13 cellular contexts compared by ENCODE assay signal in the genomic region with DNA sequence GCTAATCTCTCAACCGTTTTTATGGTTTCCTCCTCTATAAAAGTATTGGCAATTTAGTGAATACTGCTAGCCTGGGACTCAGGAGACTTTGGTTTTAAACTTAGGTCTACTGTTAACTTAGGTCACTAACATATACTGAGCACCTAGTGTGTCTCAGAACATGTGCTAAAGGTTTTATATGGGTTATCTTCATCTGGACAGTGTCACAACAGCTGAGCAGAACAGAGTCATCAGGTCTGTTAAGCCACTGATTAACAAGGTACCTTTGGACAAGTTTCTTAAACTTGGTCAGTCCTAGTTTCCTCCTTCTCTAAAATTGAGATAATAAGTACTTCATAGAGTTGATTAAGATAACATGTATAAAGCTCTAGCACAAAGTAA. TPM values are rescaled to one million over a fixed set of nuclear protein-coding genes. Genes with fewer than 3 reads are reported as not detected.
A peak's percentile ranks its signal among the peaks of the same experiment; 100 is the strongest.
DNase-seq lines count a peak whose midpoint lies in the region; ATAC-seq and TF ChIP-seq lines count a peak whose summit lies in the region.
"Had no signal": no experiment of that assay in that cellular context is flagged by ENCODE, and none has a peak within 500 bp of the region (broad histone marks: within the 10 kb centered on the region; RNA-seq: fewer than 3 reads in every experiment).

No MANE protein-coding gene starts in this region.

- ATAC-seq in GM18907 (IDR thresholded peaks at IDR 0.05; ENCODE audit: unreplicated experiment) (peak; percentile 48), GM21717 (IDR thresholded peaks at IDR 0.05; ENCODE audit: unreplicated experiment) (peak; percentile 24), HG03175 (IDR thresholded peaks at IDR 0.05; ENCODE audit: unreplicated experiment) (peak; percentile 43), HG03025 (IDR thresholded peaks at IDR 0.05; ENCODE audit: low FRiP score, unreplicated experiment) (no peak), lower lobe of right lung (no peak)
- no peak for ATAC-seq in activated CD8-positive, alpha-beta T cell treated with anti-CD3 and anti-CD28 coated beads, Interleukin-2, amount 10 ng/mL, durations not matched to agents 7 days and 5 days

- POLR2A ChIA-PET in activated CD8-positive, alpha-beta T cell treated with anti-CD3 and anti-CD28 coated beads, Interleukin-2, amount 10 ng/mL, durations not matched to agents 7 days and 5 days (lab: Charles Lee): no interaction called here

- H3K4me3 ChIP-seq in colonic mucosa: no peak overlapping the region
- H3K4me3 ChIP-seq in lower lobe of right lung: no peak overlapping the region

- H3K27me3 Mint-ChIP-seq in activated CD8-positive, alpha-beta T cell treated with anti-CD3 and anti-CD28 coated beads, Interleukin-2, amount 10 ng/mL, durations not matched to agents 7 days and 5 days (ENCODE audit: low read depth): no peaks in the 10 kb centered on the region
- H3K27me3 Mint-ChIP-seq: CD4-positive, alpha-beta T cell; type B pancreatic cell had no signal

- peaks cover 10% of the 10 kb centered on the region for H3K36me3 Mint-ChIP-seq in activated CD8-positive, alpha-beta T cell treated with anti-CD3 and anti-CD28 coated beads, Interleukin-2, amount 10 ng/mL, durations not matched to agents 7 days and 5 days (ENCODE audit: low read depth)
- H3K36me3 Mint-ChIP-seq: type B pancreatic cell had no signal

- H3K27ac Mint-ChIP-seq in activated CD8-positive, alpha-beta T cell treated with anti-CD3 and anti-CD28 coated beads, Interleukin-2, amount 10 ng/mL, durations not matched to agents 7 days and 5 days: no peak overlapping the region
- H3K27ac Mint-ChIP-seq: CD4-positive, alpha-beta T cell had no signal

- H3K9me3 ChIP-seq in colonic mucosa (no peaks in the 10 kb centered on the region), lower lobe of right lung (no peaks in the 10 kb centered on the region)

- intact Hi-C loops in colonic mucosa (cut with DNase I): no loop called here
- intact Hi-C loops in posterior cingulate gyrus (cut with DNase I): loop anchor here (1.0 to 10.0 kb wide), 2 partner anchors 180 to 432 kb away; no protein-coding TSS in a partner anchor
- intact Hi-C loops in lower lobe of right lung (cut with DNase I): loop anchor here (10.0 kb wide), 1 partner anchor 182 kb away; no protein-coding TSS in a partner anchor

- H3K36me3 ChIP-seq in colonic mucosa (no peaks in the 10 kb centered on the region), lower lobe of right lung (no peaks in the 10 kb centered on the region)

- H3K4me3 Mint-ChIP-seq in activated CD8-positive, alpha-beta T cell treated with anti-CD3 and anti-CD28 coated beads, Interleukin-2, amount 10 ng/mL, durations not matched to agents 7 days and 5 days: no peak overlapping the region
- H3K4me3 Mint-ChIP-seq: CD4-positive, alpha-beta T cell; type B pancreatic cell had no signal

- H3K9ac ChIP-seq in colonic mucosa (ENCODE audit: low read depth in 2 of 2, low read length in 2 of 2): peak overlapping the region in 1 of 2 donors; percentile 22

- no peaks in the 10 kb centered on the region for H3K27me3 ChIP-seq in colonic mucosa
- H3K27me3 ChIP-seq in lower lobe of right lung (ENCODE audit: low read depth): no peaks in the 10 kb centered on the region

- no peak for TF ChIP-seq CTCF in colonic mucosa (IDR thresholded peaks at IDR 0.05)
- TF ChIP-seq CTCF in lower lobe of right lung (IDR thresholded peaks at IDR 0.05): no peak

- H3K27ac ChIP-seq in colonic mucosa (peak overlapping the region; percentile 73), lower lobe of right lung (no peak overlapping the region)
- H3K27ac ChIP-seq: epithelial cell of prostate, RWPE1 had no signal

- H3K4me1 ChIP-seq in colonic mucosa (peaks cover 3% of the 10 kb centered on the region), lower lobe of right lung (peaks cover 6% of the 10 kb centered on the region)

- H3K4me1 Mint-ChIP-seq in activated CD8-positive, alpha-beta T cell treated with anti-CD3 and anti-CD28 coated beads, Interleukin-2, amount 10 ng/mL, durations not matched to agents 7 days and 5 days (ENCODE audit: low read depth): peaks cover 40% of the 10 kb centered on the region

- no peaks in the 10 kb centered on the region for H3K9me3 Mint-ChIP-seq in activated CD8-positive, alpha-beta T cell treated with anti-CD3 and anti-CD28 coated beads, Interleukin-2, amount 10 ng/mL, durations not matched to agents 7 days and 5 days (ENCODE audit: insufficient read depth)
- H3K9me3 Mint-ChIP-seq: CD4-positive, alpha-beta T cell; type B pancreatic cell had no signal

- CTCF ChIA-PET in activated CD8-positive, alpha-beta T cell treated with anti-CD3 and anti-CD28 coated beads, Interleukin-2, amount 10 ng/mL, durations not matched to agents 7 days and 5 days (lab: Charles Lee): interaction anchor here (1.1 to 7.8 kb wide), 16 partner anchors 8 to 628 kb away, joined by 3 to 198 read pairs (median 8); no protein-coding TSS in a partner anchor

- no peak for DNase-seq in colonic mucosa
- DNase-seq in posterior cingulate gyrus: no peak
- no peak for DNase-seq in activated CD8-positive, alpha-beta T cell treated with anti-CD3 and anti-CD28 coated beads, Interleukin-2, amount 10 ng/mL, durations not matched to agents 7 days and 5 days
- DNase-seq in lower lobe of right lung: no peak
- DNase-seq: CD4-positive, alpha-beta T cell; HCEC 1CT had no signal

RNA-seq across cellular contexts. Expression of a gene that starts 30.6 kb away (rescaled TPM):
- total RNA-seq in colonic mucosa (100 to 1,000 TPM; 174 to 455 TPM), lower lobe of right lung (46.7 TPM)
- total RNA-seq in activated CD8-positive, alpha-beta T cell treated with anti-CD3 and anti-CD28 coated beads, Interleukin-2, amount 10 ng/mL, durations not matched to agents 7 days and 5 days: 10 to 100 TPM; 29.9 to 38.6 TPM

RNA-seq across cellular contexts. Expression of a gene that starts 38.4 kb away (rescaled TPM):
- total RNA-seq in colonic mucosa (10 to 100 TPM; 12.8 to 39.6 TPM), lower lobe of right lung (not detected)
- not detected for total RNA-seq in activated CD8-positive, alpha-beta T cell treated with anti-CD3 and anti-CD28 coated beads, Interleukin-2, amount 10 ng/mL, durations not matched to agents 7 days and 5 days
- total RNA-seq: CD4-positive, alpha-beta T cell had no signal

RNA-seq across cellular contexts. Expression of a gene that starts 56.4 kb away (rescaled TPM):
- total RNA-seq in colonic mucosa (not detected), lower lobe of right lung (not detected)
- not detected for total RNA-seq in activated CD8-positive, alpha-beta T cell treated with anti-CD3 and anti-CD28 coated beads, Interleukin-2, amount 10 ng/mL, durations not matched to agents 7 days and 5 days
- total RNA-seq: CD4-positive, alpha-beta T cell had no signal

Comparison
In these comparisons a context has a peak if more than half of its experiments do, and no peak if none do; other contexts are left out.
1. ATAC-seq: peak in GM18907 (single experiment), GM21717 (single experiment) and HG03175 (single experiment); none in HG03025 (single experiment), activated CD8-positive, alpha-beta T cell treated with anti-CD3 and anti-CD28 coated beads, Interleukin-2, amount 10 ng/mL, durations not matched to agents 7 days and 5 days (single experiment) and lower lobe of right lung (0 of 2).
2. RNA of a gene that starts 38.4 kb away (total RNA-seq): 12.8 to 39.6 TPM in colonic mucosa; not detected in lower lobe of right lung (single experiment) and not detected in activated CD8-positive, alpha-beta T cell treated with anti-CD3 and anti-CD28 coated beads, Interleukin-2, amount 10 ng/mL, durations not matched to agents 7 days and 5 days; every median in the first group is over 10 times any median in the second.